13 cellular contexts compared by ENCODE assay signal in genomic region chr1:5410652-5411051, GRCh38.
DNase-seq lines count a peak whose midpoint lies in the region; ATAC-seq lines count a peak whose summit lies in the region.
"Had no signal": no experiment of that assay in that cellular context is flagged by ENCODE, and none has a peak within 500 bp of the region (broad histone marks: within the 10 kb centered on the region; RNA-seq: fewer than 3 reads in every experiment).

No MANE protein-coding gene starts in this region.

- no peaks in the 10 kb centered on the region for H3K9me3 Mint-ChIP-seq in effector memory CD8-positive, alpha-beta T cell

- H3K4me3 ChIP-seq in SJCRH30: no peak overlapping the region

- peak overlapping the region; percentile 79 to 85 for H3K27ac Mint-ChIP-seq in effector memory CD8-positive, alpha-beta T cell
- H3K27ac Mint-ChIP-seq: CD14-positive monocyte had no signal

- DNase-seq in DMS153 (lab: John Stamatoyannopoulos, UW): peak; percentile 31
- DNase-seq in DMS153 treated with DMSO at 0.1 percent for 48 hours (lab: John Stamatoyannopoulos, UW; ENCODE audit: unreplicated experiment): no peak
- peak; percentile 73 for DNase-seq in NCI-H1105 treated with DMSO at 0.1 percent for 48 hours (lab: John Stamatoyannopoulos, UW)
- DNase-seq in NCI-H345 (lab: John Stamatoyannopoulos, UW): peak; percentile 80
- no peak for DNase-seq in effector memory CD8-positive, alpha-beta T cell
- no peak for DNase-seq in cortex of kidney (lab: John Stamatoyannopoulos, UW)
- no peak for DNase-seq in SJCRH30
- DNase-seq: Caco-2; CD8-positive, alpha-beta T cell; HCEC 1CT had no signal

- no peaks in the 10 kb centered on the region for H3K36me3 Mint-ChIP-seq in effector memory CD8-positive, alpha-beta T cell (ENCODE audit: insufficient read depth)
- H3K36me3 Mint-ChIP-seq: CD14-positive monocyte; CD8-positive, alpha-beta T cell had no signal

- no peak for ATAC-seq in effector memory CD8-positive, alpha-beta T cell (replicated peaks)
- no peak for ATAC-seq in HG03175 (IDR thresholded peaks at IDR 0.05; ENCODE audit: unreplicated experiment)
- ATAC-seq: CD8-positive, alpha-beta T cell had no signal

- no peaks in the 10 kb centered on the region for H3K27me3 Mint-ChIP-seq in effector memory CD8-positive, alpha-beta T cell

- peaks cover 18 to 20% of the 10 kb centered on the region in 2 donors for H3K4me1 Mint-ChIP-seq in effector memory CD8-positive, alpha-beta T cell (ENCODE audit: low read depth in 2 of 2)
- H3K4me1 Mint-ChIP-seq: CD14-positive monocyte had no signal

- H3K4me3 Mint-ChIP-seq in effector memory CD8-positive, alpha-beta T cell: no peak overlapping the region
- H3K4me3 Mint-ChIP-seq: CD14-positive monocyte; CD8-positive, alpha-beta T cell had no signal

- no peak overlapping the region for H3K27ac ChIP-seq in SJCRH30
- H3K27ac ChIP-seq: 22Rv1 had no signal

- peaks cover 10% of the 10 kb centered on the region; the same call in 1 of the 2 replicates for H3K27me3 ChIP-seq in SJCRH30

- H3K9me3 ChIP-seq in SJCRH30 (replicated peaks): no peaks in the 10 kb centered on the region

- no peaks in the 10 kb centered on the region for H3K36me3 ChIP-seq in SJCRH30

- no peaks in the 10 kb centered on the region for H3K4me1 ChIP-seq in SJCRH30
- H3K4me1 ChIP-seq: Caco-2 had no signal

Comparison
In these comparisons a context has a peak if more than half of its experiments do, and no peak if none do; other contexts are left out.
1. DNase-seq: peak in DMS153 (single experiment), NCI-H1105 treated with DMSO at 0.1 percent for 48 hours (single experiment) and NCI-H345 (single experiment); none in DMS153 treated with DMSO at 0.1 percent for 48 hours (single experiment), effector memory CD8-positive, alpha-beta T cell (0 of 3), cortex of kidney (single experiment) and SJCRH30 (0 of 2).